ENCODE assay signal across 8 cellular contexts in genomic region chr7:117019786-117020604, GRCh38.
DNase-seq lines count a peak whose midpoint lies in the region; ATAC-seq and TF ChIP-seq lines count a peak whose summit lies in the region.

No MANE protein-coding gene starts in this region.

- H3K27me3 Mint-ChIP-seq in activated naive CD8-positive, alpha-beta T cell treated with anti-CD3 and anti-CD28 coated beads for 36 hours: no peaks in the 10 kb centered on the region

- H3K9me3 Mint-ChIP-seq in activated naive CD8-positive, alpha-beta T cell treated with anti-CD3 and anti-CD28 coated beads for 36 hours: no peaks in the 10 kb centered on the region

- no peak overlapping the region for H3K9ac ChIP-seq in mucosa of rectum (ENCODE audit: low read depth in 1 of 2, low read length in 2 of 2)

- peak overlapping the region; percentile 51 for H3K27ac ChIP-seq in HEK293 (ENCODE audit: extremely low read depth, low read depth, low read length)
- H3K27ac ChIP-seq in esophagus squamous epithelium: peak overlapping the region in 2 of 4 donors; percentile 27 to 43
- no peak overlapping the region for H3K27ac ChIP-seq in mucosa of rectum (ENCODE audit: low read depth in 2 of 2, low read length in 2 of 2)

- no peak for DNase-seq in esophagus squamous epithelium (lab: John Stamatoyannopoulos, UW)
- DNase-seq in activated naive CD8-positive, alpha-beta T cell treated with anti-CD3 and anti-CD28 coated beads for 36 hours: no peak

- H3K9me3 ChIP-seq in HEK293 (ENCODE audit: control insufficient read depth, insufficient read depth, low read depth, low read length): no peaks in the 10 kb centered on the region
- H3K9me3 ChIP-seq in esophagus squamous epithelium: no peaks in the 10 kb centered on the region
- no peaks in the 10 kb centered on the region for H3K9me3 ChIP-seq in mucosa of rectum (ENCODE audit: control insufficient read depth in 2 of 2, low read length in 2 of 2)

- peaks cover 51% of the 10 kb centered on the region for H3K4me1 Mint-ChIP-seq in activated naive CD8-positive, alpha-beta T cell treated with anti-CD3 and anti-CD28 coated beads for 36 hours

- H3K27ac Mint-ChIP-seq in activated naive CD8-positive, alpha-beta T cell treated with anti-CD3 and anti-CD28 coated beads for 36 hours: no peak overlapping the region

- ATAC-seq in HG03280 (IDR thresholded peaks at IDR 0.05; ENCODE audit: unreplicated experiment) (no peak), GM21390 (IDR thresholded peaks at IDR 0.05; ENCODE audit: unreplicated experiment) (no peak), HG03039 (IDR thresholded peaks at IDR 0.05; ENCODE audit: unreplicated experiment) (no peak)

- H3K4me1 ChIP-seq in HEK293 (ENCODE audit: control insufficient read depth, insufficient read depth, low read length) (peaks cover 16% of the 10 kb centered on the region; the same call in 1 of the 2 replicates), esophagus squamous epithelium (peaks cover 0 to 34% (median 6%) of the 10 kb centered on the region in 3 donors), mucosa of rectum (ENCODE audit: control insufficient read depth in 2 of 2, insufficient read depth in 2 of 2, low read length in 2 of 2) (peaks cover 0 to 7% of the 10 kb centered on the region in 2 donors)

- no peak for TF ChIP-seq CTCF in HEK293 (tag by site-specific recombination; IDR thresholded peaks at IDR 0.05)
- no peak for TF ChIP-seq CTCF in esophagus squamous epithelium (IDR thresholded peaks at IDR 0.05)

- 32 to 37% methylated on average over 18 of the region's 18 CpGs for WGBS in esophagus squamous epithelium, 2 donors

- H3K36me3 Mint-ChIP-seq in activated naive CD8-positive, alpha-beta T cell treated with anti-CD3 and anti-CD28 coated beads for 36 hours: peaks cover 2% of the 10 kb centered on the region

- CTCF ChIA-PET in HEK293 (lab: Yijun Ruan, JAX): interaction anchor here (1.0 to 2.1 kb wide), 2 partner anchors 32 to 58 kb away, joined by 4 to 8 read pairs; no protein-coding TSS in a partner anchor

- no peaks in the 10 kb centered on the region for H3K36me3 ChIP-seq in HEK293 (ENCODE audit: control insufficient read depth in 2 of 2, insufficient read depth in 1 of 2, low read length in 2 of 2)
- no peaks in the 10 kb centered on the region for H3K36me3 ChIP-seq in esophagus squamous epithelium
- H3K36me3 ChIP-seq in mucosa of rectum (ENCODE audit: control insufficient read depth in 2 of 2, insufficient read depth in 2 of 2, low read length in 2 of 2): no peaks in the 10 kb centered on the region

- H3K27me3 ChIP-seq in esophagus squamous epithelium: no peaks in the 10 kb centered on the region
- H3K27me3 ChIP-seq in mucosa of rectum (ENCODE audit: control insufficient read depth in 2 of 2, insufficient read depth in 2 of 2, low read length in 2 of 2): no peaks in the 10 kb centered on the region

- H3K4me3 Mint-ChIP-seq in activated naive CD8-positive, alpha-beta T cell treated with anti-CD3 and anti-CD28 coated beads for 36 hours: no peak overlapping the region

- POLR2A ChIA-PET in HEK293 (lab: Yijun Ruan, JAX): interaction anchor here (0.9 kb wide), 1 partner anchor 66 kb away, joined by 3 read pairs; no protein-coding TSS in a partner anchor

- intact Hi-C loops in esophagus squamous epithelium (cut with DNase I): no loop called here

- TF ChIP-seq POLR2A in esophagus squamous epithelium (IDR thresholded peaks at IDR 0.05): no peak

- H3K4me3 ChIP-seq in HEK293 (ENCODE audit: low read depth, low read length) (peak overlapping the region; percentile 38), esophagus squamous epithelium (peak overlapping the region in 3 of 4 donors; percentile 25 to 57 (median 27)), mucosa of rectum (ENCODE audit: low read length in 2 of 2) (peak overlapping the region; percentile 33 to 48)

TF ChIP-seq in HEK293, 187 proteins besides CTCF, POLR2A, EP300 and RAD21 (continues in another document):
- peak; percentile 90 for TF ChIP-seq PRDM1 (tag by site-specific recombination; IDR thresholded peaks at IDR 0.05)
- no peak for TF ChIP-seq REPIN1 (tag by site-specific recombination; IDR thresholded peaks at IDR 0.05; ENCODE audit: low read depth)
- TF ChIP-seq ZNF157 (tag by site-specific recombination; IDR thresholded peaks at IDR 0.05): no peak
- TF ChIP-seq ZNF645 (tag by site-specific recombination; IDR thresholded peaks at IDR 0.05): no peak
- peak; percentile 30; the same call in 1 of the 2 replicates for TF ChIP-seq ZNF2 (tag by site-specific recombination; IDR thresholded peaks at IDR 0.05)
- peak; percentile 43; the same call in 1 of the 2 replicates for TF ChIP-seq ZBTB8A (tag by site-specific recombination; IDR thresholded peaks at IDR 0.05)
- TF ChIP-seq ZNF202 (tag by site-specific recombination; IDR thresholded peaks at IDR 0.05; ENCODE audit: borderline replicate concordance): no peak
- TF ChIP-seq ZNF792 (tag by site-specific recombination; IDR thresholded peaks at IDR 0.05): peak; percentile 81; the same call in 1 of the 2 replicates
- TF ChIP-seq PRDM6 (tag by site-specific recombination; IDR thresholded peaks at IDR 0.05): no peak
- TF ChIP-seq ZNF658 (tag by site-specific recombination; IDR thresholded peaks at IDR 0.05): no peak
- peak; percentile 91 for TF ChIP-seq ZNF341 (tag by site-specific recombination; IDR thresholded peaks at IDR 0.05; ENCODE audit: low read depth)
- no peak for TF ChIP-seq ZNF670 (tag by site-specific recombination; IDR thresholded peaks at IDR 0.05; ENCODE audit: low read depth)
- no peak for TF ChIP-seq SP3 (tag by site-specific recombination; IDR thresholded peaks at IDR 0.05)

TF ChIP-seq in PFSK-1, 5 proteins besides CTCF, POLR2A, EP300 and RAD21:
- TF ChIP-seq SIN3A (IDR thresholded peaks at IDR 0.05; ENCODE audit: borderline replicate concordance, insufficient read depth, low read length) (no peak), TAF1 (IDR thresholded peaks at IDR 0.05; ENCODE audit: borderline replicate concordance, insufficient read depth, low read length) (peak; percentile 33; the same call in 1 of the 2 replicates), FOXP2 (optimal IDR thresholded peaks at IDR 0.05; ENCODE audit: borderline replicate concordance, extremely low read depth, extremely low read length, insufficient read depth) (peak; percentile 96)
